1 cellular context compared by ENCODE assay signal in the genomic region with DNA sequence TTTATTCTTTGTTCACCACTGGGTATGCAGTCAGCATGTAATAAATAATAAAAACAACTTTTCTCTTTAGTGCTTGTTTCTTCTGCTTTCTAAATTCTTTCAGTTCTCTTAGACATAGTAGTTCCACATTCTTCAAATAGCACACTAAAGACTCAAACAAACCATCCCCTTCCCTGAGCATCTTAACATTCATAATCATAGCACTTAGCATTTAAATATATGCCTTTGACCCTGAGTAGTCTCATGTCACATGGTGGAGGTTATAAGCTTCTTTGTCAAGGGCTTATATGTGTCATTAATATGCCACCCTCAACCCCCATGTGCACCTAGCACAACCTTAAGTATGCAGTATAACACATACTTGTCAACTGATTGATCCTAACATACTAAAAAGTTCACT.
TF ChIP-seq lines count a peak whose summit lies in the region.

No MANE protein-coding gene starts in this region.

TF ChIP-seq in A549, 52 proteins besides CTCF, POLR2A, EP300 and RAD21 (continued from another document):
- TF ChIP-seq E2F6 (IDR thresholded peaks at IDR 0.05; ENCODE audit: borderline replicate concordance, low read depth) = no peak
